Comparison of ENCODE assay signal across 1 cellular context in genomic region chr11:12862761-12863469, GRCh38.
TF ChIP-seq lines count a peak whose summit lies in the region.

No MANE protein-coding gene starts in this region.

TF ChIP-seq in IMR-90, 13 proteins besides CTCF, POLR2A, EP300 and RAD21 (continued from another document):
- TF ChIP-seq RFX5 (IDR thresholded peaks at IDR 0.05; ENCODE audit: low read depth, low read length) = no peak
- 0 out of 2 replicates have a peak, but pooled peaks have one; percentile 17 for TF ChIP-seq SMC3 (IDR thresholded peaks at IDR 0.05; ENCODE audit: low read depth, low read length)
- peak; percentile 20; the same call in 1 of the 2 replicates for TF ChIP-seq CEBPB (IDR thresholded peaks at IDR 0.05; ENCODE audit: low read depth, low read length)
- TF ChIP-seq NFE2L2 (IDR thresholded peaks at IDR 0.05; ENCODE audit: low read depth, low read length) = peak; percentile 63; the same call in 1 of the 2 replicates
- TF ChIP-seq CHD1 (IDR thresholded peaks at IDR 0.05; ENCODE audit: low read depth, low read length) = no peak
- no peak for TF ChIP-seq USF2 (IDR thresholded peaks at IDR 0.05; ENCODE audit: low read depth, low read length)
TF ChIP-seq in IMR-90: peak in this region for 5.
